In the genomic region with DNA sequence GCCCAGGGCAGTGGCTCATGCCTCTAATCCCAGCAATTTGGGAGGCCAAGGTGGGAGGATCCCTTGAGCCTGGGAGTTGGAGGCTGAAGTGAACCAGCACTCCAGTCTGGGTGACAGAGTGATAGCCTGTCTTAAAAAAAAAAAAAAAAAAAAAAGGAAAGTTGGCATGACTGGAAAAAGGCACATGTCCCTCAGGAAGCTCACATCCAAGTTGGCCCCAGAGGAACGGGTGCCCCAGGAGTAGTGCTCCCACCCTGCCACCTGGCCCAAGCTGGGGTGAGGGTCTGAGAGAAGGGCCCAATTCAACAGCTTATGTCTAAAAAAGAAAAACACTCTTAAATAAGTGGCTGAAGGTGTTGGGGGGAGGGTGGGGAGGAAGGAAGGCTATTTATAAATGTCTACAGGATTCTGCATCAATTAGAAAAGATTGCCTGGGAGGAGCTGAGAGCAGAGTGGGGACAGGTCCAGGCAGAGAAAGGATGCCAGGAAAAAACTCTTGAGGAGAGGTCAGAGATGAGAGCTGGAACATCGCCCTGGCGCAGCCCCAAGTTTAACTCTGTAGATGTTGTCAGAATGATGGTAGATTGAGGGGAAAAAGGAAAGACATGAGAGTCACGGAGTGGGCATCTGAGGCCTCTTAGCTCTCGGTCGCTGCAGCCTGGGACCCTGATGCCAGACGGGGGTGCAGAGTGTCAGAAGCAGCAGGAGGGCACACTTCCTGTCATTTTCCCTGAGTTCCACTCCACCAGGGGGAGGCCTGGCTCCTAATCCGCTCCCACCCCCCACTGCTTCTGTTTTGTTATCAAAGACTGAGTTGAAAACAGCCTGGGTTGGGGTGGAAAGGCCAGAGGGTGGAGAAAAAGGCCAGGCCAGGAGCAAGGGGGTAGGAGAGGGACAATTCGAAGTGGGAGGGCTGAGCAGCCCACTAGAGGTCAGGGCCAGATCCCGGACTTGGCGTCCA, we compare ENCODE assay signal across 9 cellular contexts. TPM values are rescaled to one million over a fixed set of nuclear protein-coding genes. Genes with fewer than 3 reads are reported as not detected.
DNase-seq lines count a peak whose midpoint lies in the region; ATAC-seq lines count a peak whose summit lies in the region.
"Had no signal": no experiment of that assay in that cellular context is flagged by ENCODE, and none has a peak within 500 bp of the region (broad histone marks: within the 10 kb centered on the region; RNA-seq: fewer than 3 reads in every experiment).

No MANE protein-coding gene starts in this region.

- H3K27ac ChIP-seq in HUES48 (ENCODE audit: low read depth, low read length), result peak overlapping the region; percentile 15

- H3K9me3 ChIP-seq in HUES48 (ENCODE audit: control insufficient read depth, insufficient read depth, low read length), result no peaks in the 10 kb centered on the region
- H3K9me3 ChIP-seq in skeletal muscle satellite cell (replicated peaks; ENCODE audit: low read length), result no peaks in the 10 kb centered on the region

- no peak overlapping the region for H3K4me3 ChIP-seq in HUES48 (ENCODE audit: low read depth, low read length)
- no peak overlapping the region for H3K4me3 ChIP-seq in skeletal muscle satellite cell (ENCODE audit: low read length)

- H3K4me2 ChIP-seq in skeletal muscle satellite cell (ENCODE audit: low read length), result peak overlapping the region; percentile 19

- peaks cover 31% of the 10 kb centered on the region for H3K4me1 ChIP-seq in HUES48 (ENCODE audit: control insufficient read depth, insufficient read depth, low read length)
- peaks cover 34% of the 10 kb centered on the region for H3K4me1 ChIP-seq in skeletal muscle satellite cell (ENCODE audit: control insufficient read depth, insufficient read depth, low read length)

- no peak for ATAC-seq in HG02840 (IDR thresholded peaks at IDR 0.05; ENCODE audit: low FRiP score, unreplicated experiment)

- peaks cover 11% of the 10 kb centered on the region; the same call in 1 of the 2 replicates for H3K36me3 ChIP-seq in HUES48 (ENCODE audit: control insufficient read depth, insufficient read depth, low read length)
- peaks cover 46% of the 10 kb centered on the region for H3K36me3 ChIP-seq in skeletal muscle satellite cell (ENCODE audit: insufficient read depth, low read length)

- no peak overlapping the region for H3K9ac ChIP-seq in HUES48 (ENCODE audit: low read depth, low read length)
- H3K9ac ChIP-seq in skeletal muscle satellite cell (ENCODE audit: low read depth, low read length), result no peak overlapping the region

- H3K27me3 ChIP-seq in HUES48 (ENCODE audit: control insufficient read depth, insufficient read depth, low read length) (no peaks in the 10 kb centered on the region), skeletal muscle satellite cell (ENCODE audit: control insufficient read depth, insufficient read depth, low read length) (no peaks in the 10 kb centered on the region)

- DNase-seq in astrocyte of the hippocampus (ENCODE audit: low read depth, low spot score), result peak; percentile 66
- peak; percentile 50 for DNase-seq in iPS-NIHi7 (ENCODE audit: extremely low spot score)
- DNase-seq in NCI-H187 treated with DMSO at 0.1 percent for 48 hours (lab: John Stamatoyannopoulos, UW), result no peak
- DNase-seq in hypothalamus (lab: John Stamatoyannopoulos, UW), result no peak
- DNase-seq in NCI-H146 (lab: John Stamatoyannopoulos, UW), result no peak
- DNase-seq: activated naive CD4-positive, alpha-beta T cell treated with anti-CD3 and anti-CD28 coated beads, Interleukin-2, amount 50 U/mL, for 16 hours had no signal

RNA-seq across cellular contexts. Expression of a gene that starts 7.3 kb away (rescaled TPM):
- 23.4 and 29.4 TPM in 2 replicates for total RNA-seq in skeletal muscle satellite cell (2012; rRNA removed)

RNA-seq across cellular contexts. Expression of a gene that starts 22.0 kb away (rescaled TPM):
- total RNA-seq in skeletal muscle satellite cell (2012; rRNA removed), result 67.9 and 70.8 TPM in 2 replicates

RNA-seq across cellular contexts. Expression of a gene that starts 25.6 kb away (rescaled TPM):
- total RNA-seq in skeletal muscle satellite cell (2012; rRNA removed), result 603 and 918 TPM in 2 replicates

RNA-seq across cellular contexts. Expression of a gene that starts 31.4 kb away (rescaled TPM):
- 0.44 TPM in 1 of 2 replicates, not detected in the other for total RNA-seq in skeletal muscle satellite cell (2012; rRNA removed)

Comparison
In these comparisons a context has a peak if more than half of its experiments do, and no peak if none do; other contexts are left out.
1. DNase-seq: peak in astrocyte of the hippocampus (single experiment) and iPS-NIHi7 (single experiment); none in NCI-H187 treated with DMSO at 0.1 percent for 48 hours (single experiment), hypothalamus (0 of 51) and NCI-H146 (single experiment).